ENCODE assay signal across 8 cellular contexts in genomic region chr5:112551437-112552018, GRCh38.
A peak's percentile ranks its signal among the peaks of the same experiment; 100 is the strongest.
DNase-seq lines count a peak whose midpoint lies in the region; ATAC-seq and TF ChIP-seq lines count a peak whose summit lies in the region.

No MANE protein-coding gene starts in this region.

- TF ChIP-seq CTCF in glutamatergic neuron (IDR thresholded peaks at IDR 0.05; ENCODE audit: partially characterized antibody, unreplicated experiment): peak; percentile 80

- no peak overlapping the region for H3K27ac Mint-ChIP-seq in activated naive CD4-positive, alpha-beta T cell treated with anti-CD3 and anti-CD28 coated beads, Interleukin-2, amount 10 ng/mL, durations not matched to agents 7 days and 5 days
- H3K27ac Mint-ChIP-seq in glutamatergic neuron (ENCODE audit: unreplicated experiment): no peak overlapping the region

- H3K9me3 Mint-ChIP-seq in activated naive CD4-positive, alpha-beta T cell treated with anti-CD3 and anti-CD28 coated beads, Interleukin-2, amount 10 ng/mL, durations not matched to agents 7 days and 5 days: no peaks in the 10 kb centered on the region
- peaks cover 4% of the 10 kb centered on the region for H3K9me3 Mint-ChIP-seq in glutamatergic neuron (ENCODE audit: unreplicated experiment)

- peaks cover 14% of the 10 kb centered on the region for H3K27me3 Mint-ChIP-seq in activated naive CD4-positive, alpha-beta T cell treated with anti-CD3 and anti-CD28 coated beads, Interleukin-2, amount 10 ng/mL, durations not matched to agents 7 days and 5 days
- no peaks in the 10 kb centered on the region for H3K27me3 Mint-ChIP-seq in glutamatergic neuron (ENCODE audit: unreplicated experiment)

- no peak overlapping the region for H3K4me3 Mint-ChIP-seq in activated naive CD4-positive, alpha-beta T cell treated with anti-CD3 and anti-CD28 coated beads, Interleukin-2, amount 10 ng/mL, durations not matched to agents 7 days and 5 days
- H3K4me3 Mint-ChIP-seq in glutamatergic neuron (ENCODE audit: unreplicated experiment): no peak overlapping the region

- ATAC-seq in HG02885 (IDR thresholded peaks at IDR 0.05; ENCODE audit: poor library complexity, unreplicated experiment): peak; percentile 70

- DNase-seq in activated gamma-delta T cell treated with Interleukin-2 at 50 U/mL for 16 hours (peak; percentile 20), activated gamma-delta T cell (lab: John Stamatoyannopoulos, UW) (no peak), NCI-H526 (lab: John Stamatoyannopoulos, UW) (peak; percentile 7 to 62), glutamatergic neuron (no peak), retina (peak; percentile 73), UCSD-AML1 (lab: John Stamatoyannopoulos, UW; ENCODE audit: unreplicated experiment) (no peak)
- DNase-seq in activated naive CD4-positive, alpha-beta T cell treated with anti-CD3 and anti-CD28 coated beads, Interleukin-2, amount 10 ng/mL, durations not matched to agents 7 days and 5 days: peak; percentile 46

- CTCF ChIA-PET in activated naive CD4-positive, alpha-beta T cell treated with anti-CD3 and anti-CD28 coated beads, Interleukin-2, amount 10 ng/mL, durations not matched to agents 7 days and 5 days (lab: Charles Lee): interaction anchor here (0.7 to 6.8 kb wide), 15 partner anchors 11 to 1057 kb away, joined by 3 to 65 read pairs (median 3); no protein-coding TSS in a partner anchor

- no peaks in the 10 kb centered on the region for H3K4me1 Mint-ChIP-seq in activated naive CD4-positive, alpha-beta T cell treated with anti-CD3 and anti-CD28 coated beads, Interleukin-2, amount 10 ng/mL, durations not matched to agents 7 days and 5 days
- H3K4me1 Mint-ChIP-seq in glutamatergic neuron (ENCODE audit: low read depth, unreplicated experiment): peaks cover 19% of the 10 kb centered on the region

- no peaks in the 10 kb centered on the region for H3K36me3 Mint-ChIP-seq in activated naive CD4-positive, alpha-beta T cell treated with anti-CD3 and anti-CD28 coated beads, Interleukin-2, amount 10 ng/mL, durations not matched to agents 7 days and 5 days
- H3K36me3 Mint-ChIP-seq in glutamatergic neuron (ENCODE audit: unreplicated experiment): no peaks in the 10 kb centered on the region

Comparison
In these comparisons a context has a peak if more than half of its experiments do, and no peak if none do; other contexts are left out.
1. DNase-seq: peak in activated gamma-delta T cell treated with Interleukin-2 at 50 U/mL for 16 hours (single experiment), NCI-H526 (2 of 2), activated naive CD4-positive, alpha-beta T cell treated with anti-CD3 and anti-CD28 coated beads, Interleukin-2, amount 10 ng/mL, durations not matched to agents 7 days and 5 days (single experiment) and retina (single experiment); none in activated gamma-delta T cell (single experiment), glutamatergic neuron (single experiment) and UCSD-AML1 (single experiment).